Comparison of ENCODE assay signal across 8 cellular contexts in the genomic region with DNA sequence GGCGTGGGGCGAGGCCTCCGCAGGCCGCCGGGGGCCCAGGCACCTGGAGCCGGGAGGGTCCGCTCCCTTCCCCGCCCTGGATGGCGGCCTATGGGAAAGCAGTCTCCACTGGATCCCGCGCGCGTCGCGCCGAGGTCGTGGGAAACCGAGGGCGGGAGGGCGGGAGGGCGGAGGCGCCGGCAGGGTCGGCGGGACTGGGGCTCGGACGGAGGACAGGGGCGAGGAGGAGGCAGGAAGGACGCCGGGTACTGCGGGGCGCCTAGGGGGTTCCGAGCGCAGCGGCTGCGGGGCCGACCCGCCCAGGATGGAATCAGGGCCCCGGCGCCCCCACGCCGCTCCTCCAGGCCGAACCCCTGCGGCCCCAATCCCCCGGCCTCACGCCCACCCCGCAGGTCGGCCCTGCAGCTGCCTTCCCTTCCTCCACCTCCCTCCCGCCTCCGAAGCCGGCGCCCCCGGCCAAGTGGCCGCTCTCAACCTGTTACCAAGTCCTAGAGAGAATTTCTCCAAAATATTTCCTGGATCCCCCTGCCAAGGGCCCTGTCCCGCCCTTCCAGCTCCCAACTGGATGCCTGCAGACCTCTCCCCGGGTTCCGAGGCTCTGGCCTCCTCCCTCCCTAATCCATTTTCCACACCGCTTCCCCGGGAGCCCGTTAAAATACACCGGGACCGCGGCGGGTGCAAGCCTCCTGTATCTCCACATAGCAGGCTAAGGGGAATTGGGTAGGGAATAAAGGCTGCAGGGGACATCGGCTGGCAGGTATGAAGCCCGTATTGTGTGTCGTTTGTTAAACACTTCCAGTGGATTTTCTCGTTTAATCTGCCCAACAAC.
DNase-seq lines count a peak whose midpoint lies in the region; ATAC-seq lines count a peak whose summit lies in the region.

No MANE protein-coding gene starts in this region.

- peak; percentile 45 for DNase-seq in NCI-H2227 (lab: John Stamatoyannopoulos, UW; ENCODE audit: unreplicated experiment)
- DNase-seq in NCI-H2227 treated with DMSO at 0.1 percent for 48 hours (lab: John Stamatoyannopoulos, UW): no peak
- peak; percentile 63 for DNase-seq in activated naive CD8-positive, alpha-beta T cell treated with anti-CD3 and anti-CD28 coated beads, Interleukin-2, amount 10 ng/mL, durations not matched to agents 7 days and 5 days
- peak in 33 of 51 donors; percentile 18 to 85 (median 53) for DNase-seq in hypothalamus (lab: John Stamatoyannopoulos, UW)
- DNase-seq in sciatic nerve (ENCODE audit: low spot score): peak; percentile 68
- no peak for DNase-seq in occipital lobe (lab: John Stamatoyannopoulos, UW)

- peak; percentile 23 for ATAC-seq in activated naive CD8-positive, alpha-beta T cell treated with anti-CD3 and anti-CD28 coated beads, Interleukin-2, amount 10 ng/mL, durations not matched to agents 7 days and 5 days (ENCODE audit: low read depth)
- ATAC-seq in sciatic nerve (peak; percentile 55), GM18858 (IDR thresholded peaks at IDR 0.05; ENCODE audit: unreplicated experiment) (no peak), GM21526 (IDR thresholded peaks at IDR 0.05; ENCODE audit: low FRiP score, unreplicated experiment) (no peak)

- intact Hi-C loops in sciatic nerve (cut with DNase I): no loop called here

- H3K27ac Mint-ChIP-seq in activated naive CD8-positive, alpha-beta T cell treated with anti-CD3 and anti-CD28 coated beads, Interleukin-2, amount 10 ng/mL, durations not matched to agents 7 days and 5 days: peak overlapping the region; percentile 97

- H3K9me3 Mint-ChIP-seq in activated naive CD8-positive, alpha-beta T cell treated with anti-CD3 and anti-CD28 coated beads, Interleukin-2, amount 10 ng/mL, durations not matched to agents 7 days and 5 days: peaks cover 2% of the 10 kb centered on the region

- H3K4me3 Mint-ChIP-seq in activated naive CD8-positive, alpha-beta T cell treated with anti-CD3 and anti-CD28 coated beads, Interleukin-2, amount 10 ng/mL, durations not matched to agents 7 days and 5 days: peak overlapping the region; percentile 95

- H3K27me3 Mint-ChIP-seq in activated naive CD8-positive, alpha-beta T cell treated with anti-CD3 and anti-CD28 coated beads, Interleukin-2, amount 10 ng/mL, durations not matched to agents 7 days and 5 days: peaks cover 9% of the 10 kb centered on the region

- POLR2A ChIA-PET in activated naive CD8-positive, alpha-beta T cell treated with anti-CD3 and anti-CD28 coated beads, Interleukin-2, amount 10 ng/mL, durations not matched to agents 7 days and 5 days (lab: Charles Lee): interaction anchor here (0.6 to 4.2 kb wide), 3 partner anchors 12 to 210 kb away, joined by 4 to 35 read pairs (median 26); a partner anchor contains a TSS

- H3K36me3 Mint-ChIP-seq in activated naive CD8-positive, alpha-beta T cell treated with anti-CD3 and anti-CD28 coated beads, Interleukin-2, amount 10 ng/mL, durations not matched to agents 7 days and 5 days: peaks cover 12% of the 10 kb centered on the region

- peaks cover 55% of the 10 kb centered on the region for H3K4me1 Mint-ChIP-seq in activated naive CD8-positive, alpha-beta T cell treated with anti-CD3 and anti-CD28 coated beads, Interleukin-2, amount 10 ng/mL, durations not matched to agents 7 days and 5 days

Comparison
In these comparisons a context has a peak if more than half of its experiments do, and no peak if none do; other contexts are left out.
1. DNase-seq: peak in NCI-H2227 (single experiment), activated naive CD8-positive, alpha-beta T cell treated with anti-CD3 and anti-CD28 coated beads, Interleukin-2, amount 10 ng/mL, durations not matched to agents 7 days and 5 days (single experiment), hypothalamus (33 of 51) and sciatic nerve (single experiment); none in NCI-H2227 treated with DMSO at 0.1 percent for 48 hours (single experiment) and occipital lobe (single experiment).
2. ATAC-seq: peak in activated naive CD8-positive, alpha-beta T cell treated with anti-CD3 and anti-CD28 coated beads, Interleukin-2, amount 10 ng/mL, durations not matched to agents 7 days and 5 days (single experiment) and sciatic nerve (single experiment); none in GM18858 (single experiment) and GM21526 (single experiment).